In genomic region chr2:137493261-137493660, GRCh38 we compare ENCODE assay signal across 18 cellular contexts.
"Had no signal": no experiment of that assay in that cellular context is flagged by ENCODE, and none has a peak within 500 bp of the region (broad histone marks: within the 10 kb centered on the region; RNA-seq: fewer than 3 reads in every experiment).

No MANE protein-coding gene starts in this region.

- H3K36me3 ChIP-seq: ovary, stomach, thoracic aorta had no signal

- H3K9me3 ChIP-seq: ovary, stomach, thoracic aorta had no signal

- DNase-seq: cortex of kidney; dorsolateral prefrontal cortex; effector CD8-positive, alpha-beta T cell; foreskin melanocyte; head of caudate nucleus; hippocampal formation; mammary epithelial cell; naive thymus-derived CD8-positive, alpha-beta T cell; nucleus accumbens; ovary; right cardiac atrium; small intestine; stimulated activated CD4-positive, alpha-beta T cell treated with anti-CD3 and anti-CD28 coated beads, Interleukin-12 subunit alpha, Interleukin-12 subunit beta, amount 100 ng/mL, for 4 hours; stimulated activated naive CD4-positive, alpha-beta T cell; stomach; substantia nigra; trophoblast cell had no signal

- H3K4me1 ChIP-seq: stomach had no signal

- H3K4me3 ChIP-seq: dorsolateral prefrontal cortex, ovary, stomach, thoracic aorta had no signal

- H3K27me3 ChIP-seq: dorsolateral prefrontal cortex, ovary, stomach had no signal

- H3K27ac ChIP-seq: dorsolateral prefrontal cortex, ovary, stomach, thoracic aorta had no signal
